Comparison of ENCODE assay signal across 8 cellular contexts in genomic region chr12:120230326-120230973, GRCh38. TPM values are rescaled to one million over a fixed set of nuclear protein-coding genes. Genes with fewer than 3 reads are reported as not detected.
DNase-seq lines count a peak whose midpoint lies in the region; ATAC-seq, FAIRE-seq and TF ChIP-seq lines count a peak whose summit lies in the region.

No MANE protein-coding gene starts in this region.

- H2AFZ ChIP-seq in endothelial cell of umbilical vein (ENCODE audit: low read depth, low read length): no peak overlapping the region

- H3K27me3 Mint-ChIP-seq in T-helper 2 cell treated with Interferon-gamma antibody and Interleukin-4, amounts not matched to agents 5 μg/mL and 100 μg/mL, for 36 hours (ENCODE audit: low read depth): no peaks in the 10 kb centered on the region

- ATAC-seq in GM18517 (IDR thresholded peaks at IDR 0.05; ENCODE audit: unreplicated experiment): no peak

- TF ChIP-seq POLR2A in endothelial cell of umbilical vein (IDR thresholded peaks at IDR 0.05; ENCODE audit: low read depth, low read length): no peak

- H3K4me3 Mint-ChIP-seq in T-helper 2 cell treated with Interferon-gamma antibody and Interleukin-4, amounts not matched to agents 5 μg/mL and 100 μg/mL, for 36 hours: peak overlapping the region; percentile 80

- peak overlapping the region; percentile 96 for H3K9ac ChIP-seq in endothelial cell of umbilical vein (replicated peaks; ENCODE audit: extremely low read depth, insufficient read depth, low read length)

- POLR2A ChIA-PET in endothelial cell of umbilical vein (lab: Charles Lee): interaction anchor here (0.7 to 8.6 kb wide), 10 partner anchors 8 to 81 kb away, joined by 3 to 211 read pairs (median 24); partner anchors contain the start of genes PXN, RNU4-1, RNU4-2 and RPLP0

- H3K4me3 ChIP-seq in SJSA1: no peak overlapping the region
- peak overlapping the region in 1 of 3 experiments; percentile 30 for H3K4me3 ChIP-seq in endothelial cell of umbilical vein (replicated peaks in 1 of 3; ENCODE audit: insufficient read depth in 1 of 3, low read depth in 1 of 3, low read length in 3 of 3)

- TF ChIP-seq CTCF in endothelial cell of umbilical vein (IDR thresholded peaks at IDR 0.05; ENCODE audit: extremely low read depth in 1 of 2, insufficient read depth in 1 of 2, low read depth in 1 of 2, low read length in 2 of 2): no peak

- H3K36me3 ChIP-seq in SJSA1: peaks cover 40% of the 10 kb centered on the region
- peaks cover 0 to 11% of the 10 kb centered on the region in 2 experiments for H3K36me3 ChIP-seq in endothelial cell of umbilical vein (ENCODE audit: control insufficient read depth in 2 of 2, extremely low read depth in 1 of 2, insufficient read depth in 2 of 2, low read length in 2 of 2)

- BruUV-seq in endothelial cell of umbilical vein (replicated peaks; lab: Mats Ljungman, UMichigan): no TSS peak

- H3K27me3 ChIP-seq in SJSA1 (replicated peaks) (no peaks in the 10 kb centered on the region), endothelial cell of umbilical vein (ENCODE audit: control insufficient read depth in 2 of 2, insufficient read depth in 2 of 2, low read length in 2 of 2) (no peaks in the 10 kb centered on the region)

- intact Hi-C loops in endothelial cell of umbilical vein (cut with micrococcal nuclease): no loop called here

- no peak for FAIRE-seq in endothelial cell of umbilical vein (lab: Jason Lieb, UNC)

- peak overlapping the region; percentile 87 for H3K27ac Mint-ChIP-seq in T-helper 2 cell treated with Interferon-gamma antibody and Interleukin-4, amounts not matched to agents 5 μg/mL and 100 μg/mL, for 36 hours

- CTCF ChIA-PET in endothelial cell of umbilical vein (lab: Charles Lee): interaction anchor here (1.1 to 10.7 kb wide), 5 partner anchors 10 to 72 kb away, joined by 3 to 1402 read pairs (median 15); partner anchors contain the start of genes PXN, RNU4-1, RNU4-2 and RPLP0

- H3K27ac ChIP-seq in SJSA1 (peak overlapping the region; percentile 97), endothelial cell of umbilical vein (ENCODE audit: insufficient read depth, low read depth, low read length) (peak overlapping the region; percentile 100)

- peaks cover 83% of the 10 kb centered on the region for H3K79me2 ChIP-seq in endothelial cell of umbilical vein (ENCODE audit: control insufficient read depth, insufficient read depth, low read length)

- no peaks in the 10 kb centered on the region for H3K9me3 Mint-ChIP-seq in T-helper 2 cell treated with Interferon-gamma antibody and Interleukin-4, amounts not matched to agents 5 μg/mL and 100 μg/mL, for 36 hours

- peaks cover 79% of the 10 kb centered on the region for H3K4me1 Mint-ChIP-seq in T-helper 2 cell treated with Interferon-gamma antibody and Interleukin-4, amounts not matched to agents 5 μg/mL and 100 μg/mL, for 36 hours (ENCODE audit: low read depth)

- DNase-seq in T-helper 2 cell treated with Interferon-gamma antibody and Interleukin-4, amounts not matched to agents 5 μg/mL and 100 μg/mL, for 36 hours (ENCODE audit: low spot score): no peak
- DNase-seq in T-helper 2 cell (no peak), SJSA1 (ENCODE audit: low read depth in 1 of 2, low spot score in 2 of 2) (peak; percentile 88 to 97), endothelial cell of umbilical vein (ENCODE audit: low read depth, low spot score) (peak; percentile 78), myocyte (ENCODE audit: low read depth) (peak; percentile 99), pons (ENCODE audit: low spot score) (no peak)
- DNase-seq in stimulated activated naive CD4-positive, alpha-beta T cell treated with Interleukin-2 at 50 U/mL for 16 hours (lab: John Stamatoyannopoulos, UW): no peak

- H3K36me3 Mint-ChIP-seq in T-helper 2 cell treated with Interferon-gamma antibody and Interleukin-4, amounts not matched to agents 5 μg/mL and 100 μg/mL, for 36 hours (ENCODE audit: low read depth): peaks cover 21% of the 10 kb centered on the region

- H3K9me3 ChIP-seq in SJSA1 (replicated peaks) (no peaks in the 10 kb centered on the region), endothelial cell of umbilical vein (replicated peaks; ENCODE audit: control insufficient read depth, insufficient read depth, low read length) (no peaks in the 10 kb centered on the region)

- H4K20me1 ChIP-seq in endothelial cell of umbilical vein (replicated peaks; ENCODE audit: control insufficient read depth, extremely low read depth, insufficient read depth, low read length): no peaks in the 10 kb centered on the region

- no peaks in the 10 kb centered on the region for H3K9me1 ChIP-seq in endothelial cell of umbilical vein (replicated peaks; ENCODE audit: control insufficient read depth, extremely low read depth, insufficient read depth, low read length)

- dilution Hi-C loops in endothelial cell of umbilical vein (cut with MboI; ENCODE audit: extremely low pct_ligation_motif_present, low sequenced_read_pairs): no loop called here

- H3K4me1 ChIP-seq in SJSA1 (replicated peaks) (peaks cover 75% of the 10 kb centered on the region), endothelial cell of umbilical vein (ENCODE audit: control insufficient read depth, extremely low read depth, insufficient read depth, low read length) (peaks cover 87% of the 10 kb centered on the region)

- H3K4me2 ChIP-seq in endothelial cell of umbilical vein (ENCODE audit: insufficient read depth, low read length): peak overlapping the region; percentile 69

TF ChIP-seq in endothelial cell of umbilical vein, 7 proteins besides CTCF, POLR2A, EP300 and RAD21:
- TF ChIP-seq EZH2 (IDR thresholded peaks at IDR 0.05; ENCODE audit: borderline replicate concordance, low read depth, low read length, severe bottlenecking) (no peak), MYC (IDR thresholded peaks at IDR 0.05; ENCODE audit: low read depth, low read length) (peak; percentile 43), JUN (IDR thresholded peaks at IDR 0.05; ENCODE audit: borderline replicate concordance, insufficient read depth, insufficient read length, low read depth) (peak; percentile 40), POLR2AphosphoS5 (IDR thresholded peaks at IDR 0.05; ENCODE audit: insufficient read depth, low read depth, low read length) (peak; percentile 68), GATA2 (IDR thresholded peaks at IDR 0.05; ENCODE audit: insufficient read depth, insufficient read length, low read depth, low read length) (peak; percentile 79), FOS (IDR thresholded peaks at IDR 0.05; ENCODE audit: borderline replicate concordance, insufficient read depth, low read length) (peak; percentile 55)
- TF ChIP-seq, protein P1, sequence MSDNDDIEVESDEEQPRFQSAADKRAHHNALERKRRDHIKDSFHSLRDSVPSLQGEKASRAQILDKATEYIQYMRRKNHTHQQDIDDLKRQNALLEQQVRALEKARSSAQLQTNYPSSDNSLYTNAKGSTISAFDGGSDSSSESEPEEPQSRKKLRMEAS (IDR thresholded peaks at IDR 0.05; ENCODE audit: insufficient read depth, insufficient read length): no peak
TF ChIP-seq in endothelial cell of umbilical vein: peak in this region for 5.

RNA-seq across cellular contexts. Expression of gene RPLP0, which starts 29.5 kb away (rescaled TPM):
- 2,307 and 4,128 TPM in 2 replicates for total RNA-seq in SJSA1 (2014; rRNA removed; shearing (Covaris generic))
- 2,020 and 2,099 TPM in 2 replicates for total RNA-seq in endothelial cell of umbilical vein
- 7,015 and 7,522 TPM in 2 replicates for polyA plus RNA-seq in endothelial cell of umbilical vein
- polyA plus RNA-seq in endothelial cell of umbilical vein (2011; cell fraction: cytosol; rRNA removed): 8,040 and 8,266 TPM in 2 replicates
- polyA plus RNA-seq in endothelial cell of umbilical vein (2011; cell fraction: nucleus; rRNA removed): 2,768 and 3,060 TPM in 2 replicates
- polyA plus RNA-seq in endothelial cell of umbilical vein (2012): 2,884 and 3,284 TPM in 2 replicates
- polyA minus RNA-seq in endothelial cell of umbilical vein: 3,611 and 3,830 TPM in 2 replicates
- polyA minus RNA-seq in endothelial cell of umbilical vein (2011; cell fraction: cytosol; rRNA and poly(A)+ RNA removed): 2,139 TPM
- 516 and 595 TPM in 2 replicates for polyA minus RNA-seq in endothelial cell of umbilical vein (2011; cell fraction: nucleus; rRNA and poly(A)+ RNA removed)
- 2,822 and 3,245 TPM in 2 replicates for total RNA-seq in myocyte
- 2,280 TPM for polyA plus RNA-seq in myocyte (2012)

RNA-seq across cellular contexts. Expression of gene PXN, which starts 35.1 kb away (rescaled TPM):
- 26.4 and 44.2 TPM in 2 replicates for total RNA-seq in SJSA1 (2014; rRNA removed; shearing (Covaris generic))
- total RNA-seq in endothelial cell of umbilical vein (228 and 258 TPM in 2 replicates), myocyte (98.8 and 128 TPM in 2 replicates)
- 132 and 192 TPM in 2 replicates for polyA plus RNA-seq in endothelial cell of umbilical vein
- polyA plus RNA-seq in endothelial cell of umbilical vein (2011; cell fraction: cytosol; rRNA removed): 97.5 and 108 TPM in 2 replicates
- 253 and 301 TPM in 2 replicates for polyA plus RNA-seq in endothelial cell of umbilical vein (2011; cell fraction: nucleus; rRNA removed)
- 204 and 280 TPM in 2 replicates for polyA plus RNA-seq in endothelial cell of umbilical vein (2012)
- polyA minus RNA-seq in endothelial cell of umbilical vein: 119 and 149 TPM in 2 replicates
- 23.4 TPM for polyA minus RNA-seq in endothelial cell of umbilical vein (2011; cell fraction: cytosol; rRNA and poly(A)+ RNA removed)
- 96.7 and 110 TPM in 2 replicates for polyA minus RNA-seq in endothelial cell of umbilical vein (2011; cell fraction: nucleus; rRNA and poly(A)+ RNA removed)
- polyA plus RNA-seq in myocyte (2012): 226 TPM

RNA-seq across cellular contexts. Expression of gene GCN1, which starts 35.9 kb away (rescaled TPM):
- 41.0 and 47.4 TPM in 2 replicates for total RNA-seq in SJSA1 (2014; rRNA removed; shearing (Covaris generic))
- 79.1 and 101 TPM in 2 replicates for total RNA-seq in endothelial cell of umbilical vein
- 30.1 and 38.3 TPM in 2 replicates for polyA plus RNA-seq in endothelial cell of umbilical vein
- 27.7 and 31.9 TPM in 2 replicates for polyA plus RNA-seq in endothelial cell of umbilical vein (2011; cell fraction: cytosol; rRNA removed)
- 308 and 543 TPM in 2 replicates for polyA plus RNA-seq in endothelial cell of umbilical vein (2011; cell fraction: nucleus; rRNA removed)
- polyA plus RNA-seq in endothelial cell of umbilical vein (2012): 52.5 and 53.9 TPM in 2 replicates
- 134 and 148 TPM in 2 replicates for polyA minus RNA-seq in endothelial cell of umbilical vein
- 86.0 TPM for polyA minus RNA-seq in endothelial cell of umbilical vein (2011; cell fraction: cytosol; rRNA and poly(A)+ RNA removed)
- 132 and 142 TPM in 2 replicates for polyA minus RNA-seq in endothelial cell of umbilical vein (2011; cell fraction: nucleus; rRNA and poly(A)+ RNA removed)
- 59.2 and 61.9 TPM in 2 replicates for total RNA-seq in myocyte
- polyA plus RNA-seq in myocyte (2012): 54.0 TPM

Comparison
In these comparisons a context has a peak if more than half of its experiments do, and no peak if none do; other contexts are left out.
1. DNase-seq: peak in SJSA1 (2 of 2), endothelial cell of umbilical vein (single experiment) and myocyte (single experiment); none in T-helper 2 cell treated with Interferon-gamma antibody and Interleukin-4, amounts not matched to agents 5 μg/mL and 100 μg/mL, for 36 hours (single experiment), T-helper 2 cell (0 of 5), pons (single experiment) and stimulated activated naive CD4-positive, alpha-beta T cell treated with Interleukin-2 at 50 U/mL for 16 hours (single experiment).